Comparison of ENCODE assay signal across 26 cellular contexts in the genomic region with DNA sequence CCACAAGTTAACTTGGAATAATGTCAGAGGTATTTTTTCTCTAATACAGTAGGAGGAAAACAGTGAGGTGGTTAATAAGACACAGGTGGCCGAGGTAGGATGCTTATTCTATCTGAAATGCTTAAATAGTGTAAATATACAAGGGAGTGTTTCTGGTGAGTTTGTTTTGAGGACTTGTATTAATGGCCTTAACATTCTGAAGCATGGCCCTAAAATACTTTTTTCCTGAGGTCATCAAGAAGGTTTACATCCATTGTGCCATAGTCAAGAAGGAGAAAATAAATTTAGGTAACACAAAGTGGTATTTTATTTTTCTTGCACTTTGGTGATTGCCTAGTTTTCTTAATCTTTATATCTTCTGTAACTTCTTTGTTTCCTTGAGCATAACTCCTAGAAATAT. TPM values are rescaled to one million over a fixed set of nuclear protein-coding genes. Genes with fewer than 3 reads are reported as not detected.
A peak's percentile ranks its signal among the peaks of the same experiment; 100 is the strongest.
DNase-seq lines count a peak whose midpoint lies in the region; ATAC-seq and TF ChIP-seq lines count a peak whose summit lies in the region.
"Had no signal": no experiment of that assay in that cellular context is flagged by ENCODE, and none has a peak within 500 bp of the region (broad histone marks: within the 10 kb centered on the region; RNA-seq: fewer than 3 reads in every experiment).

No MANE protein-coding gene starts in this region.

- H3K4me1 ChIP-seq in SK-N-SH (ENCODE audit: control insufficient read depth in 1 of 2, insufficient read depth in 2 of 2, low read depth in 1 of 2, low read length in 1 of 2) (peaks cover 29 to 30% of the 10 kb centered on the region in 2 experiments), SJSA1 (replicated peaks) (peaks cover 59% of the 10 kb centered on the region)

- peak overlapping the region in 1 of 2 experiments; percentile 8; a peak in 1 of 4 replicates for H3K27ac ChIP-seq in SK-N-SH (ENCODE audit: low read depth in 2 of 2, low read length in 1 of 2)
- H3K27ac ChIP-seq in SJSA1, result peak overlapping the region; percentile 33
- H3K27ac ChIP-seq: 22Rv1 had no signal

- H3K9me3 ChIP-seq in SK-N-SH (no peaks in the 10 kb centered on the region), SJSA1 (replicated peaks) (no peaks in the 10 kb centered on the region)

- TF ChIP-seq RAD21 in SK-N-SH (IDR thresholded peaks at IDR 0.05; ENCODE audit: low read length), result no peak

- no peak overlapping the region for H3K4me3 ChIP-seq in SK-N-SH (ENCODE audit: low read depth in 2 of 2, low read length in 1 of 2)
- H3K4me3 ChIP-seq in SJSA1, result no peak overlapping the region
- H3K4me3 ChIP-seq: SK-N-MC had no signal

- no peaks in the 10 kb centered on the region for H3K9me2 ChIP-seq in SK-N-SH

- no peak for DNase-seq in SK-N-SH
- DNase-seq in SJSA1 (ENCODE audit: low read depth in 1 of 2, low spot score in 2 of 2), result peak in 1 of 2 experiments; percentile 41
- DNase-seq in iris pigment epithelial cell (ENCODE audit: low read depth), result peak; percentile 73
- no peak for DNase-seq in HK-2 (ENCODE audit: unreplicated experiment)
- DNase-seq in left cardiac atrium, result no peak
- DNase-seq in head of caudate nucleus, result no peak
- DNase-seq: activated CD4-positive, alpha-beta T cell treated with anti-CD3 and anti-CD28 coated beads, Interleukin-2, amount 50 U/mL, for 48 hours; activated CD8-positive, alpha-beta memory T cell treated with anti-CD3 and anti-CD28 coated beads, Interleukin-2, amount 50 U/mL, for 4 hours; activated naive CD4-positive, alpha-beta T cell treated with Interleukin-2 at 50 U/mL for 16 hours; Calu3; DMS79; immature natural killer cell; NCI-H1092; NCI-H187; NCI-H2171; NCI-H510A; nephron progenitor cell; RPMI8226; substantia nigra; trophoblast cell had no signal

- H4K20me1 ChIP-seq in SK-N-SH (ENCODE audit: insufficient read depth), result peaks cover 79% of the 10 kb centered on the region

- CTCF ChIA-PET in SK-N-SH (lab: Yijun Ruan, JAX), result interaction anchor here (3.3 kb wide), 1 partner anchor 19 kb away, joined by 14 read pairs; a partner anchor contains a TSS

- TF ChIP-seq EP300 in SK-N-SH (IDR thresholded peaks at IDR 0.05; ENCODE audit: borderline replicate concordance in 1 of 2, low read depth in 1 of 2, low read length in 1 of 2), result no peak

- peaks cover 99% of the 10 kb centered on the region for H3K79me2 ChIP-seq in SK-N-SH (ENCODE audit: insufficient read depth)

- no peak for TF ChIP-seq CTCF in SK-N-SH (IDR thresholded peaks at IDR 0.05)

- no peaks in the 10 kb centered on the region for H3K27me3 ChIP-seq in SK-N-SH (ENCODE audit: insufficient read depth)
- no peaks in the 10 kb centered on the region for H3K27me3 ChIP-seq in SJSA1 (replicated peaks)

- H3F3A ChIP-seq in SK-N-SH (replicated peaks; ENCODE audit: insufficient read depth), result peaks cover 8% of the 10 kb centered on the region

- no peak overlapping the region for H3K9ac ChIP-seq in SK-N-SH

- POLR2A ChIA-PET in SK-N-SH (lab: Yijun Ruan, JAX), result no interaction called here

- WGBS in SK-N-SH (ENCODE audit: low lambda C conversion rate), result 83% methylated on average over 1 of the region's 1 CpG

- H3K4me2 ChIP-seq in SK-N-SH, result no peak overlapping the region

- ATAC-seq in SK-N-SH treated with all-trans-retinoic acid at 6 μM for 48 hours (no peak), GM21619 (IDR thresholded peaks at IDR 0.05; ENCODE audit: unreplicated experiment) (no peak), left cardiac atrium (no peak)
- ATAC-seq: activated CD4-positive, CD25-positive, alpha-beta regulatory T cell treated with anti-CD3 and anti-CD28 coated beads, Interleukin-2, amount 50 U/mL, for 24 hours; stimulated activated memory B cell treated with anti-CD40 and anti-IgM and Interleukin-4, amounts not matched to agents 10 μg/mL and 1 μg/mL and 100 μg/mL, for 72 hours had no signal

- intact Hi-C loops in left cardiac atrium (cut with DNase I) (no loop called here), head of caudate nucleus (cut with DNase I) (no loop called here)

- peaks cover 0 to 4% of the 10 kb centered on the region in 2 experiments for H3K36me3 ChIP-seq in SK-N-SH (replicated peaks in 1 of 2; ENCODE audit: control insufficient read depth in 1 of 2, insufficient read depth in 2 of 2, low read length in 1 of 2)
- H3K36me3 ChIP-seq in SJSA1, result peaks cover 3% of the 10 kb centered on the region

- H2AFZ ChIP-seq in SK-N-SH (ENCODE audit: low read depth), result no peak overlapping the region

TF ChIP-seq in SK-N-SH, 30 proteins besides CTCF, POLR2A, EP300 and RAD21:
- TF ChIP-seq TCF12 (IDR thresholded peaks at IDR 0.05) (peak; percentile 18; the same call in 1 of the 2 replicates), TEAD4 (IDR thresholded peaks at IDR 0.05; ENCODE audit: borderline replicate concordance, insufficient read depth) (no peak), GATA2 (CRISPR knock-in tag; IDR thresholded peaks at IDR 0.05) (no peak), JUND (IDR thresholded peaks at IDR 0.05) (0 out of 2 replicates have a peak, but pooled peaks have one; percentile 14)
- TF ChIP-seq, protein P1, sequence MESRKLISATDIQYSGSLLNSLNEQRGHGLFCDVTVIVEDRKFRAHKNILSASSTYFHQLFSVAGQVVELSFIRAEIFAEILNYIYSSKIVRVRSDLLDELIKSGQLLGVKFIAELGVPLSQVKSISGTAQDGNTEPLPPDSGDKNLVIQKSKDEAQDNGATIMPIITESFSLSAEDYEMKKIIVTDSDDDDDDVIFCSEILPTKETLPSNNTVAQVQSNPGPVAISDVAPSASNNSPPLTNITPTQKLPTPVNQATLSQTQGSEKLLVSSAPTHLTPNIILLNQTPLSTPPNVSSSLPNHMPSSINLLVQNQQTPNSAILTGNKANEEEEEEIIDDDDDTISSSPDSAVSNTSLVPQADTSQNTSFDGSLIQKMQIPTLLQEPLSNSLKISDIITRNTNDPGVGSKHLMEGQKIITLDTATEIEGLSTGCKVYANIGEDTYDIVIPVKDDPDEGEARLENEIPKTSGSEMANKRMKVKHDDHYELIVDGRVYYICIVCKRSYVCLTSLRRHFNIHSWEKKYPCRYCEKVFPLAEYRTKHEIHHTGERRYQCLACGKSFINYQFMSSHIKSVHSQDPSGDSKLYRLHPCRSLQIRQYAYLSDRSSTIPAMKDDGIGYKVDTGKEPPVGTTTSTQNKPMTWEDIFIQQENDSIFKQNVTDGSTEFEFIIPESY (IDR thresholded peaks at IDR 0.05; ENCODE audit: borderline replicate concordance, low read depth), result no peak

TF ChIP-seq in SK-N-SH treated with all-trans-retinoic acid at 6 μM for 48 hours, 23 proteins besides CTCF, POLR2A, EP300 and RAD21:
- TF ChIP-seq PPARA (CRISPR knock-in tag; IDR thresholded peaks at IDR 0.05; ENCODE audit: borderline replicate concordance) (no peak), RARB (CRISPR knock-in tag; IDR thresholded peaks at IDR 0.05) (no peak), SNAI2 (CRISPR knock-in tag; IDR thresholded peaks at IDR 0.05) (no peak), TCF4 (CRISPR knock-in tag; IDR thresholded peaks at IDR 0.05; ENCODE audit: borderline replicate concordance) (no peak), ZFP30 (CRISPR knock-in tag; IDR thresholded peaks at IDR 0.05) (no peak), ARNTL (CRISPR knock-in tag; IDR thresholded peaks at IDR 0.05; ENCODE audit: borderline replicate concordance, low read depth) (no peak), BACH2 (CRISPR knock-in tag; IDR thresholded peaks at IDR 0.05; ENCODE audit: borderline replicate concordance) (no peak), TOX (CRISPR knock-in tag; IDR thresholded peaks at IDR 0.05; ENCODE audit: borderline replicate concordance) (no peak), ISL1 (CRISPR knock-in tag; IDR thresholded peaks at IDR 0.05) (no peak), ZNF70 (CRISPR knock-in tag; IDR thresholded peaks at IDR 0.05) (no peak), OSR1 (CRISPR knock-in tag; IDR thresholded peaks at IDR 0.05) (no peak), ZC3H10 (CRISPR knock-in tag; IDR thresholded peaks at IDR 0.05) (no peak)
- TF ChIP-seq, protein P2, sequence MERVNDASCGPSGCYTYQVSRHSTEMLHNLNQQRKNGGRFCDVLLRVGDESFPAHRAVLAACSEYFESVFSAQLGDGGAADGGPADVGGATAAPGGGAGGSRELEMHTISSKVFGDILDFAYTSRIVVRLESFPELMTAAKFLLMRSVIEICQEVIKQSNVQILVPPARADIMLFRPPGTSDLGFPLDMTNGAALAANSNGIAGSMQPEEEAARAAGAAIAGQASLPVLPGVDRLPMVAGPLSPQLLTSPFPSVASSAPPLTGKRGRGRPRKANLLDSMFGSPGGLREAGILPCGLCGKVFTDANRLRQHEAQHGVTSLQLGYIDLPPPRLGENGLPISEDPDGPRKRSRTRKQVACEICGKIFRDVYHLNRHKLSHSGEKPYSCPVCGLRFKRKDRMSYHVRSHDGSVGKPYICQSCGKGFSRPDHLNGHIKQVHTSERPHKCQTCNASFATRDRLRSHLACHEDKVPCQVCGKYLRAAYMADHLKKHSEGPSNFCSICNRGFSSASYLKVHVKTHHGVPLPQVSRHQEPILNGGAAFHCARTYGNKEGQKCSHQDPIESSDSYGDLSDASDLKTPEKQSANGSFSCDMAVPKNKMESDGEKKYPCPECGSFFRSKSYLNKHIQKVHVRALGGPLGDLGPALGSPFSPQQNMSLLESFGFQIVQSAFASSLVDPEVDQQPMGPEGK (CRISPR knock-in tag; IDR thresholded peaks at IDR 0.05; ENCODE audit: borderline replicate concordance), result no peak
TF ChIP-seq in SK-N-SH treated with all-trans-retinoic acid at 6 μM for 48 hours: peak in this region for 0.

RNA-seq across cellular contexts. Expression of a gene that starts 18.8 kb away (rescaled TPM):
- polyA plus RNA-seq in SK-N-SH (2012; rRNA removed), result 67.4 and 69.1 TPM in 2 replicates
- 81.2 and 125 TPM in 2 replicates for polyA plus RNA-seq in SK-N-SH (2012; cell fraction: cytosol; rRNA removed)
- polyA plus RNA-seq in SK-N-SH (2012; cell fraction: nucleus; rRNA removed), result 24.5 and 39.9 TPM in 2 replicates
- 79.9 and 90.7 TPM in 2 replicates for total RNA-seq in SJSA1 (2014; rRNA removed; shearing (Covaris generic))
- 10 to 100 TPM; 16.0 to 18.4 TPM for total RNA-seq in left cardiac atrium
